In genomic region chr10:99620713-99621453, GRCh38 we compare ENCODE assay signal across 8 cellular contexts. TPM values are rescaled to one million over a fixed set of nuclear protein-coding genes. Genes with fewer than 3 reads are reported as not detected.
A peak's percentile ranks its signal among the peaks of the same experiment; 100 is the strongest.
DNase-seq lines count a peak whose midpoint lies in the region; ATAC-seq and TF ChIP-seq lines count a peak whose summit lies in the region.

No MANE protein-coding gene starts in this region.

- WGBS in trophoblast cell (ENCODE audit: extremely low coverage, insufficient coverage, insufficient read length): no CpG with 5 or more reads among the region's 78 CpGs
- WGBS in transverse colon (ENCODE audit: low coverage in 1 of 2), 2 donors: 1% methylated on average over 65 of the region's 78 CpGs; no CpG with 5 or more reads in 1 of the 2 donors

- peaks cover 42% of the 10 kb centered on the region for H3K4me1 Mint-ChIP-seq in HFFc6 (ENCODE audit: low read depth)
- H3K4me1 Mint-ChIP-seq in activated naive CD8-positive, alpha-beta T cell treated with anti-CD3 and anti-CD28 coated beads, Interleukin-2, amount 50 U/mL, for 24 hours: peaks cover 47% of the 10 kb centered on the region

- H3K9ac ChIP-seq in SU-DHL-6 (ENCODE audit: low read length) (peak overlapping the region; percentile 92), trophoblast cell (ENCODE audit: low read length) (peak overlapping the region; percentile 84)

- DNase-seq in GM04504 (ENCODE audit: low read depth) (peak; percentile 88), HFFc6 (peak; percentile 92), NCI-H1048 (lab: John Stamatoyannopoulos, UW) (peak; percentile 98), cardiac muscle cell (ENCODE audit: low read depth in 1 of 2, low spot score in 1 of 2) (peak; percentile 90 to 97), trophoblast cell (peak; percentile 94 to 97), transverse colon (peak; percentile 93)
- DNase-seq in activated naive CD8-positive, alpha-beta T cell treated with anti-CD3 and anti-CD28 coated beads, Interleukin-2, amount 50 U/mL, for 24 hours: peak; percentile 87

- no peaks in the 10 kb centered on the region for H3F3A ChIP-seq in SU-DHL-6 (ENCODE audit: insufficient read depth)

- H3K79me2 ChIP-seq in SU-DHL-6 (ENCODE audit: insufficient read depth, low read length) (peaks cover 37% of the 10 kb centered on the region), trophoblast cell (ENCODE audit: control insufficient read depth, insufficient read depth, low read length, poor library complexity) (peaks cover 8% of the 10 kb centered on the region)

- peak overlapping the region; percentile 91 for H2BK120ac ChIP-seq in trophoblast cell (ENCODE audit: insufficient read depth, low read length, poor library complexity)

- peak overlapping the region; percentile 88 for H2BK5ac ChIP-seq in trophoblast cell (ENCODE audit: low read depth, low read length, poor library complexity)

- H2AK5ac ChIP-seq in trophoblast cell (ENCODE audit: low read length): peak overlapping the region; percentile 18

- H4K8ac ChIP-seq in trophoblast cell (ENCODE audit: low read depth, low read length): peak overlapping the region; percentile 93

- H3K9me2 ChIP-seq in SU-DHL-6 (replicated peaks; ENCODE audit: insufficient read depth, low read length): no peaks in the 10 kb centered on the region

- H3K9me3 ChIP-seq in SU-DHL-6 (ENCODE audit: insufficient read depth, low read length) (no peaks in the 10 kb centered on the region), cardiac muscle cell (ENCODE audit: low read depth) (no peaks in the 10 kb centered on the region), trophoblast cell (ENCODE audit: insufficient read depth, low read depth, low read length) (no peaks in the 10 kb centered on the region), transverse colon (no peaks in the 10 kb centered on the region)

- peak overlapping the region; percentile 98 for H3K27ac Mint-ChIP-seq in HFFc6
- peak overlapping the region; percentile 91 for H3K27ac Mint-ChIP-seq in activated naive CD8-positive, alpha-beta T cell treated with anti-CD3 and anti-CD28 coated beads, Interleukin-2, amount 50 U/mL, for 24 hours

- H3K4ac ChIP-seq in trophoblast cell (ENCODE audit: low read depth, low read length): peak overlapping the region; percentile 25

- intact Hi-C loops in transverse colon (cut with DNase I; ENCODE audit: low total_unique reads): no loop called here

- peak overlapping the region; percentile 89 for H3K4me3 Mint-ChIP-seq in HFFc6
- peak overlapping the region; percentile 79 for H3K4me3 Mint-ChIP-seq in activated naive CD8-positive, alpha-beta T cell treated with anti-CD3 and anti-CD28 coated beads, Interleukin-2, amount 50 U/mL, for 24 hours

- no peaks in the 10 kb centered on the region for H3K27me3 Mint-ChIP-seq in HFFc6 (ENCODE audit: insufficient read depth)
- no peaks in the 10 kb centered on the region for H3K27me3 Mint-ChIP-seq in activated naive CD8-positive, alpha-beta T cell treated with anti-CD3 and anti-CD28 coated beads, Interleukin-2, amount 50 U/mL, for 24 hours

- H3K27me3 ChIP-seq in SU-DHL-6 (ENCODE audit: low read length) (no peaks in the 10 kb centered on the region), cardiac muscle cell (no peaks in the 10 kb centered on the region), trophoblast cell (ENCODE audit: insufficient read depth, low read length) (no peaks in the 10 kb centered on the region), transverse colon (no peaks in the 10 kb centered on the region)

- H3K18ac ChIP-seq in trophoblast cell (ENCODE audit: low read length): peak overlapping the region; percentile 87

- TF ChIP-seq CTCF in HFFc6 (IDR thresholded peaks at IDR 0.05) (no peak), SU-DHL-6 (IDR thresholded peaks at IDR 0.05; ENCODE audit: insufficient read depth, low read length, poor library complexity, severe bottlenecking) (no peak), cardiac muscle cell (IDR thresholded peaks at IDR 0.05; ENCODE audit: low read depth, low read length) (no peak), transverse colon (IDR thresholded peaks at IDR 0.05) (peak in 2 of 5 experiments; percentile 31 to 33)

- TF ChIP-seq POLR2A in transverse colon (IDR thresholded peaks at IDR 0.05): peak; percentile 71

- H2BK12ac ChIP-seq in trophoblast cell (ENCODE audit: low read length): peak overlapping the region; percentile 18

- H3K9me3 Mint-ChIP-seq in HFFc6: peaks cover 13% of the 10 kb centered on the region; the same call in 1 of the 2 replicates
- H3K9me3 Mint-ChIP-seq in activated naive CD8-positive, alpha-beta T cell treated with anti-CD3 and anti-CD28 coated beads, Interleukin-2, amount 50 U/mL, for 24 hours: no peaks in the 10 kb centered on the region

- H3K14ac ChIP-seq in trophoblast cell (ENCODE audit: low read length): peak overlapping the region; percentile 81

- H4K91ac ChIP-seq in trophoblast cell (ENCODE audit: low read depth, low read length): peak overlapping the region; percentile 80

- H3K27ac ChIP-seq in SU-DHL-6 (ENCODE audit: low read depth, low read length): peak overlapping the region; percentile 74
- peak overlapping the region; percentile 96 for H3K27ac ChIP-seq in cardiac muscle cell
- H3K27ac ChIP-seq in trophoblast cell (ENCODE audit: low read depth, low read length): peak overlapping the region; percentile 92
- H3K27ac ChIP-seq in transverse colon: peak overlapping the region; percentile 93 to 99 (median 98)

- no peaks in the 10 kb centered on the region; the same call in 1 of the 2 replicates for H4K20me1 ChIP-seq in SU-DHL-6 (ENCODE audit: low read depth, low read length)

- peak overlapping the region; percentile 80 for H2AFZ ChIP-seq in SU-DHL-6 (ENCODE audit: low read depth, low read length, severe bottlenecking)
- peak overlapping the region; percentile 85 for H2AFZ ChIP-seq in trophoblast cell (ENCODE audit: insufficient read depth, low read length, poor library complexity)

- H3K4me3 ChIP-seq in SU-DHL-6 (ENCODE audit: insufficient read depth, low read length, poor library complexity, severe bottlenecking) (peak overlapping the region; percentile 76), cardiac muscle cell (peak overlapping the region; percentile 70), trophoblast cell (ENCODE audit: low read depth, low read length) (peak overlapping the region; percentile 82), transverse colon (peak overlapping the region; percentile 52 to 91 (median 60))

- H3K4me2 ChIP-seq in SU-DHL-6 (ENCODE audit: low read depth, low read length, poor library complexity, severe bottlenecking) (peak overlapping the region; percentile 74), trophoblast cell (ENCODE audit: low read length) (peak overlapping the region; percentile 71)

- H3K23ac ChIP-seq in trophoblast cell (ENCODE audit: low read length): no peak overlapping the region

- ATAC-seq in activated naive CD8-positive, alpha-beta T cell treated with anti-CD3 and anti-CD28 coated beads, Interleukin-2, amount 50 U/mL, for 24 hours: peak; percentile 95

- H3K36me3 ChIP-seq in SU-DHL-6 (ENCODE audit: low read length): no peaks in the 10 kb centered on the region
- H3K36me3 ChIP-seq in cardiac muscle cell: no peaks in the 10 kb centered on the region
- no peaks in the 10 kb centered on the region for H3K36me3 ChIP-seq in trophoblast cell (ENCODE audit: control insufficient read depth in 1 of 2, insufficient read depth in 2 of 2, low read length in 2 of 2)
- no peaks in the 10 kb centered on the region for H3K36me3 ChIP-seq in transverse colon

- peaks cover 11% of the 10 kb centered on the region for H3K79me1 ChIP-seq in trophoblast cell (ENCODE audit: low read length)

- H4K12ac ChIP-seq in trophoblast cell (ENCODE audit: low read depth, low read length): peak overlapping the region; percentile 90

- peaks cover 25% of the 10 kb centered on the region for H3K36me3 Mint-ChIP-seq in HFFc6 (ENCODE audit: low read depth)
- peaks cover 17% of the 10 kb centered on the region for H3K36me3 Mint-ChIP-seq in activated naive CD8-positive, alpha-beta T cell treated with anti-CD3 and anti-CD28 coated beads, Interleukin-2, amount 50 U/mL, for 24 hours (ENCODE audit: low read depth)

- in situ Hi-C loops in transverse colon (cut with MboI; ENCODE audit: low pct_ligation_motif_present in 1 of 4, low pct_unique_long_range_greater_than_20kb in 1 of 4, low sequenced_read_pairs in 3 of 4): no loop called here

- H3K4me1 ChIP-seq in cardiac muscle cell (ENCODE audit: low read depth) (peaks cover 24% of the 10 kb centered on the region), trophoblast cell (ENCODE audit: control insufficient read depth in 1 of 2, insufficient read depth in 2 of 2, low read length in 2 of 2) (peaks cover 2 to 4% of the 10 kb centered on the region in 2 experiments), transverse colon (peaks cover 17 to 41% (median 38%) of the 10 kb centered on the region in 4 donors)

- TF ChIP-seq EP300 in transverse colon (IDR thresholded peaks at IDR 0.05; ENCODE audit: low read depth): peak; percentile 13

RNA-seq across cellular contexts. Expression of gene SLC25A28, which starts 0.6 kb away (rescaled TPM):
- 10 to 100 TPM; 18.3 to 23.9 (median 21.2) TPM for total RNA-seq in HFFc6 (2021; fragmentation: NEBNext Ultra II Directional; extraction: Animal tissue kit (Norgen Biotek cat#: 25700))
- 15.3 and 34.5 TPM in 2 replicates for total RNA-seq in cardiac muscle cell
- 33.9 and 41.4 TPM in 2 replicates for polyA plus RNA-seq in cardiac muscle cell
- 22.6 and 24.6 TPM in 2 replicates for polyA plus RNA-seq in trophoblast cell (2013)
- 10 to 100 TPM; 22.1 to 36.2 (median 30.1) TPM for total RNA-seq in transverse colon

RNA-seq across cellular contexts. Expression of gene ENTPD7, which starts 38.4 kb away (rescaled TPM):
- total RNA-seq in HFFc6 (2021; fragmentation: NEBNext Ultra II Directional; extraction: Animal tissue kit (Norgen Biotek cat#: 25700)): 10 to 100 TPM; 11.1 to 17.0 (median 13.6) TPM
- total RNA-seq in cardiac muscle cell (6.7 and 9.4 TPM in 2 replicates), transverse colon (10 to 100 TPM in 1 of 4 donors, 1 to 10 TPM in 3; 4.9 to 17.3 (median 8.0) TPM)
- polyA plus RNA-seq in cardiac muscle cell: 3.4 and 5.1 TPM in 2 replicates
- polyA plus RNA-seq in trophoblast cell (2013): 16.8 and 16.9 TPM in 2 replicates

Comparison
In these comparisons a context has a peak if more than half of its experiments do, and no peak if none do; other contexts are left out.
1. Peak in every context shown above with its lines: DNase-seq, ATAC-seq, H3K4me3 ChIP-seq and H3K27ac ChIP-seq.